8 cellular contexts compared by ENCODE assay signal in genomic region chr10:101095550-101096213, GRCh38. TPM values are rescaled to one million over a fixed set of nuclear protein-coding genes. Genes with fewer than 3 reads are reported as not detected.
DNase-seq lines count a peak whose midpoint lies in the region; ATAC-seq and TF ChIP-seq lines count a peak whose summit lies in the region.

No MANE protein-coding gene starts in this region.

- peaks cover 6% of the 10 kb centered on the region for H3K4me1 Mint-ChIP-seq in glutamatergic neuron (ENCODE audit: low read depth, unreplicated experiment)

- no peak overlapping the region for H3K27ac Mint-ChIP-seq in glutamatergic neuron (ENCODE audit: unreplicated experiment)

- no peak overlapping the region for H3K4me3 ChIP-seq in SJSA1
- H3K4me3 ChIP-seq in psoas muscle, result no peak overlapping the region
- H3K4me3 ChIP-seq in aorta (ENCODE audit: low read length in 2 of 2), result no peak overlapping the region

- intact Hi-C loops in psoas muscle (cut with DNase I) (loop anchor here in 1 of 2 donors (1.0 kb wide), 1 partner anchor 47 kb away; no protein-coding TSS in a partner anchor), aorta (cut with DNase I) (loop anchor here (1.0 to 2.0 kb wide), 2 partner anchors 47 kb away; no protein-coding TSS in a partner anchor)

- H3K27me3 Mint-ChIP-seq in glutamatergic neuron (ENCODE audit: unreplicated experiment), result peaks cover 21% of the 10 kb centered on the region

- H3K36me3 Mint-ChIP-seq in glutamatergic neuron (ENCODE audit: unreplicated experiment), result no peaks in the 10 kb centered on the region

- peak overlapping the region; percentile 68 for H3K27ac ChIP-seq in C4-2B
- H3K27ac ChIP-seq in SJSA1, result no peak overlapping the region
- no peak overlapping the region for H3K27ac ChIP-seq in psoas muscle
- no peak overlapping the region for H3K27ac ChIP-seq in aorta (ENCODE audit: low read depth in 1 of 2, low read length in 2 of 2)

- no peaks in the 10 kb centered on the region for H3K9me3 ChIP-seq in SJSA1 (replicated peaks)
- H3K9me3 ChIP-seq in psoas muscle, result no peaks in the 10 kb centered on the region
- peaks cover 2% of the 10 kb centered on the region for H3K9me3 ChIP-seq in aorta (ENCODE audit: control insufficient read depth, low read length)

- peaks cover 3% of the 10 kb centered on the region for H3K9me3 Mint-ChIP-seq in glutamatergic neuron (ENCODE audit: unreplicated experiment)

- H3K27me3 ChIP-seq in SJSA1 (replicated peaks) (peaks cover 36% of the 10 kb centered on the region), psoas muscle (ENCODE audit: insufficient read depth in 3 of 3, low read length in 2 of 3) (peaks cover 3 to 55% (median 13%) of the 10 kb centered on the region in 3 donors), aorta (ENCODE audit: control insufficient read depth in 1 of 2, insufficient read depth in 2 of 2, low read length in 1 of 2) (no peaks in the 10 kb centered on the region)

- WGBS in psoas muscle, 3 donors, result 17 to 23% (median 18%) methylated on average over 7 of the region's 7 CpGs
- WGBS in aorta, 2 donors, result 16 to 19% methylated on average over 6 to 7 of the region's 7 CpGs

- H3K36me3 ChIP-seq in SJSA1, result no peaks in the 10 kb centered on the region
- H3K36me3 ChIP-seq in psoas muscle (ENCODE audit: insufficient read depth in 1 of 2, low read depth in 1 of 2), result no peaks in the 10 kb centered on the region
- no peaks in the 10 kb centered on the region for H3K36me3 ChIP-seq in aorta (ENCODE audit: control insufficient read depth in 1 of 2, insufficient read depth in 2 of 2, low read length in 1 of 2)

- peak; percentile 52 for ATAC-seq in GM19397 (IDR thresholded peaks at IDR 0.05; ENCODE audit: unreplicated experiment)
- ATAC-seq in psoas muscle, result peak; percentile 80 to 92 (median 86)
- peak; percentile 60 for ATAC-seq in aorta (ENCODE audit: low FRiP score)

- H3K4me3 Mint-ChIP-seq in glutamatergic neuron (ENCODE audit: unreplicated experiment), result no peak overlapping the region

- DNase-seq in KG1 (lab: John Stamatoyannopoulos, UW) (peak; percentile 6), SJSA1 (ENCODE audit: low read depth in 1 of 2, low spot score in 2 of 2) (peak; percentile 56 to 69), glutamatergic neuron (peak; percentile 85), psoas muscle (peak; percentile 60 to 77), aorta (peak; percentile 73 to 83)
- DNase-seq in activated naive CD4-positive, alpha-beta T cell (lab: John Stamatoyannopoulos, UW), result peak; percentile 29 to 59 (median 47)

- H3K4me1 ChIP-seq in SJSA1 (replicated peaks) (peaks cover 22% of the 10 kb centered on the region), psoas muscle (no peaks in the 10 kb centered on the region), aorta (ENCODE audit: control insufficient read depth in 1 of 2, insufficient read depth in 2 of 2, low read length in 2 of 2) (no peaks in the 10 kb centered on the region)

- TF ChIP-seq CTCF in C4-2B (conservative IDR thresholded peaks at IDR 0.05) (peak; percentile 80), glutamatergic neuron (IDR thresholded peaks at IDR 0.05; ENCODE audit: partially characterized antibody, unreplicated experiment) (peak; percentile 80), psoas muscle (IDR thresholded peaks at IDR 0.05) (peak; percentile 74)

RNA-seq across cellular contexts. Expression of gene KAZALD1, which starts 33.9 kb away (rescaled TPM):
- total RNA-seq in SJSA1 (2014; rRNA removed; shearing (Covaris generic)), result 1.4 and 1.8 TPM in 2 replicates
- total RNA-seq in glutamatergic neuron (ENCODE audit: unreplicated experiment), result 0.59 TPM
- total RNA-seq in psoas muscle, result 10 to 100 TPM in 1 of 4 donors, 1 to 10 TPM in 3; 1.5 to 10.7 (median 5.2) TPM
- 1 to 10 TPM; 1.9 to 3.1 (median 3.0) TPM for polyA plus RNA-seq in psoas muscle
- 10 to 100 TPM; 12.4 to 17.6 TPM for total RNA-seq in aorta
- 10 to 100 TPM; 12.9 to 20.7 TPM for polyA plus RNA-seq in aorta

RNA-seq across cellular contexts. Expression of gene TLX1, which starts 35.4 kb away (rescaled TPM):
- total RNA-seq in SJSA1 (2014; rRNA removed; shearing (Covaris generic)), result not detected in 2 replicates
- total RNA-seq in glutamatergic neuron (ENCODE audit: unreplicated experiment) (14.3 TPM), psoas muscle (not detected), aorta (not detected)
- polyA plus RNA-seq in psoas muscle (not detected), aorta (under 1 TPM in 1 of 2 donors, not detected in 1; 0.13 TPM)

Comparison
In these comparisons a context has a peak if more than half of its experiments do, and no peak if none do; other contexts are left out.
1. DNase-seq: peak in every context shown above with its lines; median percentile 85 in glutamatergic neuron; 78 in aorta; 68 in psoas muscle; 62 in SJSA1; 47 in activated naive CD4-positive, alpha-beta T cell; 6 in KG1.
2. RNA of gene TLX1, which starts 35.4 kb away (total RNA-seq): 14.3 TPM in glutamatergic neuron (single experiment); not detected in psoas muscle, not detected in SJSA1 and not detected in aorta; every median in the first group is over 10 times any median in the second.
3. Peak in every context shown above with its lines, with median percentiles within 50 percentile points of each other: CTCF ChIP-seq and ATAC-seq.